ENCODE assay signal across 18 cellular contexts in genomic region chr11:116529210-116529609, GRCh38.
DNase-seq lines count a peak whose midpoint lies in the region; ATAC-seq and TF ChIP-seq lines count a peak whose summit lies in the region.
"Had no signal": no experiment of that assay in that cellular context is flagged by ENCODE, and none has a peak within 500 bp of the region (broad histone marks: within the 10 kb centered on the region; RNA-seq: fewer than 3 reads in every experiment).

No MANE protein-coding gene starts in this region.

- in situ Hi-C loops in ACHN (cut with HindIII; ENCODE audit: low pct_ligation_motif_present, low pct_unique_long_range_greater_than_20kb, low sequenced_read_pairs) = no loop called here

- H4K20me1 ChIP-seq in osteoblast (ENCODE audit: insufficient read depth, low read length) = no peaks in the 10 kb centered on the region
- H4K20me1 ChIP-seq: BLaER1 treated with 17β-estradiol and CSF1 and Interleukin-3, amounts not matched to agents 10 nM and 100 nM had no signal

- DNase-seq in NCI-H69 (lab: John Stamatoyannopoulos, UW) (peak; percentile 62), left kidney (ENCODE audit: low read depth, low spot score) (peak; percentile 58), osteoblast (ENCODE audit: insufficient read length, low spot score, missing footprints) (peak; percentile 58), ACHN (no peak), type B pancreatic cell (ENCODE audit: extremely low spot score, unreplicated experiment) (no peak)
- DNase-seq in activated CD8-positive, alpha-beta T cell treated with anti-CD3 and anti-CD28 coated beads, Interleukin-2, amount 10 ng/mL, durations not matched to agents 7 days and 5 days = no peak
- no peak for DNase-seq in activated naive CD8-positive, alpha-beta T cell treated with anti-CD3 and anti-CD28 coated beads, Interleukin-2, amount 50 U/mL, for 24 hours
- DNase-seq: 8988T; AML-193; Calu3; CD4-positive, alpha-beta T cell; CD8-positive, alpha-beta T cell; DMS79 treated with DMSO at 0.1 percent for 48 hours; GF-D8 had no signal

- peaks cover 2% of the 10 kb centered on the region for H3K27me3 ChIP-seq in osteoblast (ENCODE audit: insufficient read depth, low read length)
- H3K27me3 ChIP-seq: BLaER1 treated with 17β-estradiol and CSF1 and Interleukin-3, amounts not matched to agents 10 nM and 100 nM had no signal

- H3K9me3 Mint-ChIP-seq in activated CD8-positive, alpha-beta T cell treated with anti-CD3 and anti-CD28 coated beads, Interleukin-2, amount 10 ng/mL, durations not matched to agents 7 days and 5 days (ENCODE audit: insufficient read depth) = no peaks in the 10 kb centered on the region
- H3K9me3 Mint-ChIP-seq in type B pancreatic cell = peaks cover 5% of the 10 kb centered on the region
- peaks cover 8% of the 10 kb centered on the region for H3K9me3 Mint-ChIP-seq in activated naive CD8-positive, alpha-beta T cell treated with anti-CD3 and anti-CD28 coated beads, Interleukin-2, amount 50 U/mL, for 24 hours

- H3K27me3 Mint-ChIP-seq in activated CD8-positive, alpha-beta T cell treated with anti-CD3 and anti-CD28 coated beads, Interleukin-2, amount 10 ng/mL, durations not matched to agents 7 days and 5 days (ENCODE audit: low read depth) = peaks cover 13% of the 10 kb centered on the region
- H3K27me3 Mint-ChIP-seq in type B pancreatic cell = peaks cover 48% of the 10 kb centered on the region
- peaks cover 13% of the 10 kb centered on the region for H3K27me3 Mint-ChIP-seq in activated naive CD8-positive, alpha-beta T cell treated with anti-CD3 and anti-CD28 coated beads, Interleukin-2, amount 50 U/mL, for 24 hours

- H3K4me3 ChIP-seq in osteoblast (ENCODE audit: insufficient read depth, low read length) = no peak overlapping the region
- H3K4me3 ChIP-seq: BLaER1 treated with 17β-estradiol and CSF1 and Interleukin-3, amounts not matched to agents 10 nM and 100 nM had no signal

- H3K36me3 Mint-ChIP-seq in activated CD8-positive, alpha-beta T cell treated with anti-CD3 and anti-CD28 coated beads, Interleukin-2, amount 10 ng/mL, durations not matched to agents 7 days and 5 days (ENCODE audit: low read depth) = no peaks in the 10 kb centered on the region
- H3K36me3 Mint-ChIP-seq in type B pancreatic cell = no peaks in the 10 kb centered on the region
- no peaks in the 10 kb centered on the region for H3K36me3 Mint-ChIP-seq in activated naive CD8-positive, alpha-beta T cell treated with anti-CD3 and anti-CD28 coated beads, Interleukin-2, amount 50 U/mL, for 24 hours (ENCODE audit: low read depth)
- H3K36me3 Mint-ChIP-seq: CD8-positive, alpha-beta T cell had no signal

- CTCF ChIA-PET in activated CD8-positive, alpha-beta T cell treated with anti-CD3 and anti-CD28 coated beads, Interleukin-2, amount 10 ng/mL, durations not matched to agents 7 days and 5 days (lab: Charles Lee) = no interaction called here

- no peak overlapping the region for H2AFZ ChIP-seq in osteoblast (ENCODE audit: low read length)

- no peaks in the 10 kb centered on the region for H3K9me3 ChIP-seq in osteoblast (ENCODE audit: low read depth, low read length)

- ATAC-seq in activated CD8-positive, alpha-beta T cell treated with anti-CD3 and anti-CD28 coated beads, Interleukin-2, amount 10 ng/mL, durations not matched to agents 7 days and 5 days = no peak
- ATAC-seq in activated naive CD8-positive, alpha-beta T cell treated with anti-CD3 and anti-CD28 coated beads, Interleukin-2, amount 50 U/mL, for 24 hours = no peak
- ATAC-seq: CD8-positive, alpha-beta T cell had no signal

- no peaks in the 10 kb centered on the region for H3K79me2 ChIP-seq in osteoblast (ENCODE audit: insufficient read depth, low read length)

- H3K36me3 ChIP-seq in osteoblast (ENCODE audit: insufficient read depth, low read length) = no peaks in the 10 kb centered on the region
- H3K36me3 ChIP-seq: BLaER1 treated with 17β-estradiol and CSF1 and Interleukin-3, amounts not matched to agents 10 nM and 100 nM had no signal

- no peaks in the 10 kb centered on the region for H3K4me1 Mint-ChIP-seq in activated CD8-positive, alpha-beta T cell treated with anti-CD3 and anti-CD28 coated beads, Interleukin-2, amount 10 ng/mL, durations not matched to agents 7 days and 5 days (ENCODE audit: low read depth)
- peaks cover 14% of the 10 kb centered on the region for H3K4me1 Mint-ChIP-seq in type B pancreatic cell (ENCODE audit: unreplicated experiment)
- H3K4me1 Mint-ChIP-seq in activated naive CD8-positive, alpha-beta T cell treated with anti-CD3 and anti-CD28 coated beads, Interleukin-2, amount 50 U/mL, for 24 hours = no peaks in the 10 kb centered on the region
- H3K4me1 Mint-ChIP-seq: B cell had no signal

- H3K27ac ChIP-seq in osteoblast (ENCODE audit: low read depth, low read length) = no peak overlapping the region
- H3K27ac ChIP-seq: BLaER1 treated with 17β-estradiol and CSF1 and Interleukin-3, amounts not matched to agents 10 nM and 100 nM; C4-2B had no signal

- TF ChIP-seq CTCF in osteoblast (IDR thresholded peaks at IDR 0.05; ENCODE audit: extremely low read depth, low read depth, low read length) = no peak
- no peak for TF ChIP-seq CTCF in type B pancreatic cell (conservative IDR thresholded peaks at IDR 0.05)

- no peaks in the 10 kb centered on the region for H3K4me1 ChIP-seq in osteoblast (ENCODE audit: insufficient read depth, low read length)
- H3K4me1 ChIP-seq: BLaER1 treated with 17β-estradiol and CSF1 and Interleukin-3, amounts not matched to agents 10 nM and 100 nM; Caco-2 had no signal

- H3K27ac Mint-ChIP-seq in activated CD8-positive, alpha-beta T cell treated with anti-CD3 and anti-CD28 coated beads, Interleukin-2, amount 10 ng/mL, durations not matched to agents 7 days and 5 days = no peak overlapping the region
- no peak overlapping the region for H3K27ac Mint-ChIP-seq in type B pancreatic cell
- H3K27ac Mint-ChIP-seq in activated naive CD8-positive, alpha-beta T cell treated with anti-CD3 and anti-CD28 coated beads, Interleukin-2, amount 50 U/mL, for 24 hours = no peak overlapping the region
- H3K27ac Mint-ChIP-seq: B cell; CD4-positive, alpha-beta T cell; CD8-positive, alpha-beta T cell had no signal

- no peak overlapping the region for H3K4me2 ChIP-seq in osteoblast (ENCODE audit: insufficient read depth, low read length)
- H3K4me2 ChIP-seq: BLaER1 treated with 17β-estradiol and CSF1 and Interleukin-3, amounts not matched to agents 10 nM and 100 nM had no signal

- POLR2A ChIA-PET in activated CD8-positive, alpha-beta T cell treated with anti-CD3 and anti-CD28 coated beads, Interleukin-2, amount 10 ng/mL, durations not matched to agents 7 days and 5 days (lab: Charles Lee) = no interaction called here

- H3K4me3 Mint-ChIP-seq in activated CD8-positive, alpha-beta T cell treated with anti-CD3 and anti-CD28 coated beads, Interleukin-2, amount 10 ng/mL, durations not matched to agents 7 days and 5 days = no peak overlapping the region
- H3K4me3 Mint-ChIP-seq in type B pancreatic cell = no peak overlapping the region
- no peak overlapping the region for H3K4me3 Mint-ChIP-seq in activated naive CD8-positive, alpha-beta T cell treated with anti-CD3 and anti-CD28 coated beads, Interleukin-2, amount 50 U/mL, for 24 hours
- H3K4me3 Mint-ChIP-seq: B cell; CD4-positive, alpha-beta T cell; CD8-positive, alpha-beta T cell had no signal

Comparison
In these comparisons a context has a peak if more than half of its experiments do, and no peak if none do; other contexts are left out.
1. DNase-seq: peak in NCI-H69 (single experiment), left kidney (single experiment) and osteoblast (single experiment); none in activated CD8-positive, alpha-beta T cell treated with anti-CD3 and anti-CD28 coated beads, Interleukin-2, amount 10 ng/mL, durations not matched to agents 7 days and 5 days (single experiment), ACHN (single experiment), type B pancreatic cell (single experiment) and activated naive CD8-positive, alpha-beta T cell treated with anti-CD3 and anti-CD28 coated beads, Interleukin-2, amount 50 U/mL, for 24 hours (single experiment).